8 cellular contexts compared by ENCODE assay signal in the genomic region with DNA sequence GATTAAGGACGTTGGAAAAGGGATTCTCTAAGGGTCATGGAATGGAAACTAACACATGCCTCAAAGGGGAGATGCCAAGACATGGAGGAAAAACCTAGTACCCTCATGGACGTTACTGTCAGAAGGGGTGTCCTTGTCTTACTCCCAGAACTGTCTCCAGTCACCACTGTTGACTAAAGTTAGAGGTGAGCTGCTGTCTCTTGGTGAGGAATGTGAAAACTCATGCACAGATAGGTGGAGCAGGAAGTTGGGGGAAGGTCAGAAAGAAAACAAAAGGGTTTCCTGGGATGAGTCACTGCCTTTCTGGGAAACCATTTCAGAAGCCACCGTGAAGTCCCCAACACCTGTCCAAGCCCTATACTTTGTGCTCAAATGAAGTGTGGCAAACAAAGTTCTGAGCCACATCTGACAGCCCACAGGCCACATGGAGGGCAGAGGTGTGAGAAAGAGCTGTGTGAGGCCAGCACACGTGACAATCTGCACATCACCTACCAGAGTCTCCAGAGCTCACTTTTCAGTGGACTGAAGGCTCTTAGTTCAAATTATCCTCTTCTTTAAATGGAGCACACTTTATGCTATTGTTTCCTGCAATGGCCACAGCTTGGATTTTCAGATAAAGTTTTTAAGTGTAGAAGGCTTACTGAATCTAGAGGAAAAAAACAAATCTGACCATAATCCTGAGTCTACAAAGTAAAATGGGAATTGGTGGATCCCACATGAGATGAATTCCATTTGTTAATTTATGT.
DNase-seq lines count a peak whose midpoint lies in the region; FAIRE-seq and TF ChIP-seq lines count a peak whose summit lies in the region.

No MANE protein-coding gene starts in this region.

- H3K27me3 Mint-ChIP-seq in activated naive CD4-positive, alpha-beta T cell treated with anti-CD3 and anti-CD28 coated beads, Interleukin-2, amount 10 ng/mL, durations not matched to agents 7 days and 5 days: peaks cover 14% of the 10 kb centered on the region

- H3K27ac ChIP-seq in substantia nigra (ENCODE audit: low read depth, low read length, poor library complexity, severe bottlenecking): no peak overlapping the region

- H3K9me3 Mint-ChIP-seq in activated naive CD4-positive, alpha-beta T cell treated with anti-CD3 and anti-CD28 coated beads, Interleukin-2, amount 10 ng/mL, durations not matched to agents 7 days and 5 days: peaks cover 21% of the 10 kb centered on the region

- H3K27ac Mint-ChIP-seq in activated naive CD4-positive, alpha-beta T cell treated with anti-CD3 and anti-CD28 coated beads, Interleukin-2, amount 10 ng/mL, durations not matched to agents 7 days and 5 days: peak overlapping the region; percentile 89

- no peak for TF ChIP-seq CTCF in GM12865 (IDR thresholded peaks at IDR 0.05; ENCODE audit: insufficient read depth, low read depth, low read length, missing control alignments)

- H3K4me3 ChIP-seq in GM12865 (ENCODE audit: low read depth, low read length): no peak overlapping the region

- H3K36me3 Mint-ChIP-seq in activated naive CD4-positive, alpha-beta T cell treated with anti-CD3 and anti-CD28 coated beads, Interleukin-2, amount 10 ng/mL, durations not matched to agents 7 days and 5 days: peaks cover 31% of the 10 kb centered on the region

- no peak for TF ChIP-seq POLR2A in H54 (IDR thresholded peaks at IDR 0.05; ENCODE audit: low read depth, low read length)

- DNase-seq in GM12865 (ENCODE audit: low read depth) (peak; percentile 90), H54 (ENCODE audit: insufficient read length, low spot score) (peak; percentile 43), NCI-H510A treated with DMSO at 0.1 percent for 48 hours (lab: John Stamatoyannopoulos, UW) (peak; percentile 43), NCI-H345 treated with DMSO at 0.1 percent for 48 hours (lab: John Stamatoyannopoulos, UW; ENCODE audit: unreplicated experiment) (no peak), DMS79 treated with DMSO at 0.1 percent for 48 hours (lab: John Stamatoyannopoulos, UW) (no peak), substantia nigra (lab: John Stamatoyannopoulos, UW) (no peak)
- DNase-seq in activated naive CD4-positive, alpha-beta T cell treated with anti-CD3 and anti-CD28 coated beads, Interleukin-2, amount 10 ng/mL, durations not matched to agents 7 days and 5 days: peak; percentile 92
- peak; percentile 59 to 74 (median 59) for DNase-seq in stimulated activated CD4-positive, alpha-beta T cell treated with anti-CD3 and anti-CD28 coated beads, Interleukin-12 subunit alpha, Interleukin-12 subunit beta, amount 100 ng/mL, for 48 hours (ENCODE audit: low read depth in 2 of 3, low spot score in 1 of 3)

- CTCF ChIA-PET in activated naive CD4-positive, alpha-beta T cell treated with anti-CD3 and anti-CD28 coated beads, Interleukin-2, amount 10 ng/mL, durations not matched to agents 7 days and 5 days (lab: Charles Lee): interaction anchor here (1.1 kb wide), 2 partner anchors 10 to 11 kb away, joined by 3 to 4 read pairs; no protein-coding TSS in a partner anchor

- H3K4me3 Mint-ChIP-seq in activated naive CD4-positive, alpha-beta T cell treated with anti-CD3 and anti-CD28 coated beads, Interleukin-2, amount 10 ng/mL, durations not matched to agents 7 days and 5 days: peak overlapping the region; percentile 32

- peaks cover 76% of the 10 kb centered on the region for H3K4me1 Mint-ChIP-seq in activated naive CD4-positive, alpha-beta T cell treated with anti-CD3 and anti-CD28 coated beads, Interleukin-2, amount 10 ng/mL, durations not matched to agents 7 days and 5 days

- FAIRE-seq in H54 (lab: Jason Lieb, UNC): peak; percentile 98

Comparison
In these comparisons a context has a peak if more than half of its experiments do, and no peak if none do; other contexts are left out.
1. DNase-seq: peak in GM12865 (single experiment), H54 (single experiment), NCI-H510A treated with DMSO at 0.1 percent for 48 hours (single experiment), activated naive CD4-positive, alpha-beta T cell treated with anti-CD3 and anti-CD28 coated beads, Interleukin-2, amount 10 ng/mL, durations not matched to agents 7 days and 5 days (single experiment) and stimulated activated CD4-positive, alpha-beta T cell treated with anti-CD3 and anti-CD28 coated beads, Interleukin-12 subunit alpha, Interleukin-12 subunit beta, amount 100 ng/mL, for 48 hours (3 of 3); none in NCI-H345 treated with DMSO at 0.1 percent for 48 hours (single experiment), DMS79 treated with DMSO at 0.1 percent for 48 hours (single experiment) and substantia nigra (0 of 49).